ENCODE assay signal across 14 cellular contexts in genomic region chr4:184504385-184504784, GRCh38. TPM values are rescaled to one million over a fixed set of nuclear protein-coding genes. Genes with fewer than 3 reads are reported as not detected.
A peak's percentile ranks its signal among the peaks of the same experiment; 100 is the strongest.
DNase-seq lines count a peak whose midpoint lies in the region; ATAC-seq, FAIRE-seq and TF ChIP-seq lines count a peak whose summit lies in the region.
"Had no signal": no experiment of that assay in that cellular context is flagged by ENCODE, and none has a peak within 500 bp of the region (broad histone marks: within the 10 kb centered on the region; RNA-seq: fewer than 3 reads in every experiment).

No MANE protein-coding gene starts in this region.

- no peak overlapping the region for H3K4me3 ChIP-seq in GM23248
- no peak overlapping the region for H3K4me3 ChIP-seq in naive thymus-derived CD4-positive, alpha-beta T cell (ENCODE audit: low read length)
- H3K4me3 ChIP-seq: body of pancreas, hepatocyte, mucosa of descending colon, smooth muscle cell had no signal

- H4K20me1 ChIP-seq in GM23248 (ENCODE audit: insufficient read depth) = no peaks in the 10 kb centered on the region

- 91 to 96% methylated on average over 11 of the region's 11 CpGs for WGBS in GM23248 (ENCODE audit: low coverage in 1 of 2, low lambda C conversion rate in 2 of 2, missing lambda C conversion rate in 2 of 2), 2 experiments

- no peak for DNase-seq in CD4-positive, alpha-beta T cell
- DNase-seq in GM23248 (no peak), D721Med (ENCODE audit: insufficient read length, low spot score) (no peak)
- no peak for DNase-seq in activated T-helper 2 cell treated with anti-CD3 and anti-CD28 coated beads, Interferon-gamma antibody, Interleukin-2, Interleukin-4, amounts not matched to agents 10 μg/mL and 5 μg/mL and 100 μg/mL, durations not matched to agents 14 hours and 24 hours and 36 hours (ENCODE audit: low spot score)
- DNase-seq in naive thymus-derived CD4-positive, alpha-beta T cell = no peak
- DNase-seq: left cardiac atrium, mucosa of descending colon, NCI-H146, NCI-H446 treated with DMSO at 0.1 percent for 48 hours had no signal

- no peak for FAIRE-seq in D721Med (lab: Jason Lieb, UNC)

- no peak overlapping the region for H3K9ac ChIP-seq in GM23248

- no peaks in the 10 kb centered on the region for H3K36me3 Mint-ChIP-seq in CD4-positive, alpha-beta T cell (ENCODE audit: low read depth)
- H3K36me3 Mint-ChIP-seq in activated T-helper 2 cell treated with anti-CD3 and anti-CD28 coated beads, Interferon-gamma antibody, Interleukin-2, Interleukin-4, amounts not matched to agents 10 μg/mL and 5 μg/mL and 100 μg/mL, durations not matched to agents 14 hours and 24 hours and 36 hours (ENCODE audit: low read depth) = peaks cover 5% of the 10 kb centered on the region
- peaks cover 0 to 3% (median 0%) of the 10 kb centered on the region in 5 donors for H3K36me3 Mint-ChIP-seq in naive thymus-derived CD4-positive, alpha-beta T cell

- TF ChIP-seq CTCF in CD4-positive, alpha-beta T cell (IDR thresholded peaks at IDR 0.05) = no peak
- no peak for TF ChIP-seq CTCF in D721Med (IDR thresholded peaks at IDR 0.05; ENCODE audit: insufficient read depth, missing control alignments)

- ATAC-seq in CD4-positive, alpha-beta T cell (ENCODE audit: poor library complexity) = no peak
- ATAC-seq in naive thymus-derived CD4-positive, alpha-beta T cell = no peak
- no peak for ATAC-seq in HG03469 (IDR thresholded peaks at IDR 0.05; ENCODE audit: unreplicated experiment)
- ATAC-seq in GM18520 (IDR thresholded peaks at IDR 0.05; ENCODE audit: unreplicated experiment) = no peak
- ATAC-seq: body of pancreas had no signal

- no peaks in the 10 kb centered on the region for H3K36me3 ChIP-seq in GM23248 (ENCODE audit: low read depth)
- H3K36me3 ChIP-seq in naive thymus-derived CD4-positive, alpha-beta T cell (ENCODE audit: control insufficient read depth in 2 of 3, insufficient read depth in 3 of 3, low read length in 3 of 3) = no peaks in the 10 kb centered on the region

- no peaks in the 10 kb centered on the region for H3K9me3 ChIP-seq in CD4-positive, alpha-beta T cell (ENCODE audit: control insufficient read depth, low read length)
- H3K9me3 ChIP-seq in GM23248 (ENCODE audit: low read depth) = no peaks in the 10 kb centered on the region
- H3K9me3 ChIP-seq in naive thymus-derived CD4-positive, alpha-beta T cell (ENCODE audit: control insufficient read depth in 2 of 3, low read length in 3 of 3) = no peaks in the 10 kb centered on the region
- H3K9me3 ChIP-seq: body of pancreas, mucosa of descending colon had no signal

- H3K4me1 ChIP-seq in GM23248 (ENCODE audit: insufficient read depth) = peaks cover 9% of the 10 kb centered on the region
- peaks cover 13 to 20% of the 10 kb centered on the region in 2 donors for H3K4me1 ChIP-seq in naive thymus-derived CD4-positive, alpha-beta T cell (ENCODE audit: control insufficient read depth in 2 of 2, insufficient read depth in 2 of 2, low read length in 2 of 2)
- H3K4me1 ChIP-seq: body of pancreas had no signal

- in situ Hi-C loops in GM23248 (cut with MboI) = no loop called here

- no peaks in the 10 kb centered on the region for H3K27me3 Mint-ChIP-seq in CD4-positive, alpha-beta T cell
- no peaks in the 10 kb centered on the region for H3K27me3 Mint-ChIP-seq in activated T-helper 2 cell treated with anti-CD3 and anti-CD28 coated beads, Interferon-gamma antibody, Interleukin-2, Interleukin-4, amounts not matched to agents 10 μg/mL and 5 μg/mL and 100 μg/mL, durations not matched to agents 14 hours and 24 hours and 36 hours (ENCODE audit: low read depth)
- no peaks in the 10 kb centered on the region for H3K27me3 Mint-ChIP-seq in naive thymus-derived CD4-positive, alpha-beta T cell

- POLR2A ChIA-PET in CD4-positive, alpha-beta T cell (lab: Charles Lee) = interaction anchor here (1.1 to 3.7 kb wide), 3 partner anchors 10 to 33 kb away, joined by 3 to 16 read pairs (median 4); partner anchors contain the start of gene IRF2
- POLR2A ChIA-PET in naive thymus-derived CD4-positive, alpha-beta T cell (lab: Charles Lee) = interaction anchor here (0.6 to 3.0 kb wide), 10 partner anchors 8 to 239 kb away, joined by 3 to 16 read pairs (median 4); partner anchors contain the start of gene IRF2

- no peaks in the 10 kb centered on the region for H3K9me3 Mint-ChIP-seq in CD4-positive, alpha-beta T cell
- H3K9me3 Mint-ChIP-seq in activated T-helper 2 cell treated with anti-CD3 and anti-CD28 coated beads, Interferon-gamma antibody, Interleukin-2, Interleukin-4, amounts not matched to agents 10 μg/mL and 5 μg/mL and 100 μg/mL, durations not matched to agents 14 hours and 24 hours and 36 hours = peaks cover under 1% of the 10 kb centered on the region
- peaks cover 0 to 2% (median 0%) of the 10 kb centered on the region in 11 donors for H3K9me3 Mint-ChIP-seq in naive thymus-derived CD4-positive, alpha-beta T cell

- CTCF ChIA-PET in CD4-positive, alpha-beta T cell (lab: Charles Lee) = no interaction called here
- CTCF ChIA-PET in naive thymus-derived CD4-positive, alpha-beta T cell (lab: Charles Lee) = interaction anchor here (1.0 to 1.6 kb wide), 2 partner anchors 17 to 31 kb away, joined by 3 to 6 read pairs; no protein-coding TSS in a partner anchor

- H3K4me1 Mint-ChIP-seq in CD4-positive, alpha-beta T cell (ENCODE audit: low read depth) = peaks cover 32% of the 10 kb centered on the region
- peaks cover 29% of the 10 kb centered on the region for H3K4me1 Mint-ChIP-seq in activated T-helper 2 cell treated with anti-CD3 and anti-CD28 coated beads, Interferon-gamma antibody, Interleukin-2, Interleukin-4, amounts not matched to agents 10 μg/mL and 5 μg/mL and 100 μg/mL, durations not matched to agents 14 hours and 24 hours and 36 hours (ENCODE audit: low read depth)
- peaks cover 14 to 40% (median 31%) of the 10 kb centered on the region in 7 donors for H3K4me1 Mint-ChIP-seq in naive thymus-derived CD4-positive, alpha-beta T cell

- no peaks in the 10 kb centered on the region for H3F3A ChIP-seq in GM23248 (ENCODE audit: insufficient read depth)

- no peaks in the 10 kb centered on the region for H3K27me3 ChIP-seq in CD4-positive, alpha-beta T cell (ENCODE audit: control insufficient read depth, insufficient read depth, low read length)
- no peaks in the 10 kb centered on the region for H3K27me3 ChIP-seq in GM23248 (replicated peaks; ENCODE audit: insufficient read depth)
- H3K27me3 ChIP-seq in naive thymus-derived CD4-positive, alpha-beta T cell (ENCODE audit: control insufficient read depth in 2 of 2, insufficient read depth in 2 of 2, low read length in 2 of 2) = no peaks in the 10 kb centered on the region
- H3K27me3 ChIP-seq: body of pancreas, hepatocyte had no signal

- H3K4me2 ChIP-seq in GM23248 (ENCODE audit: unreplicated experiment) = no peak overlapping the region
- H3K4me2 ChIP-seq: hepatocyte, smooth muscle cell had no signal

- peak overlapping the region; percentile 76 for H2AFZ ChIP-seq in GM23248
- H2AFZ ChIP-seq: hepatocyte had no signal

- H3K27ac Mint-ChIP-seq in CD4-positive, alpha-beta T cell = peak overlapping the region; percentile 78
- H3K27ac Mint-ChIP-seq in activated T-helper 2 cell treated with anti-CD3 and anti-CD28 coated beads, Interferon-gamma antibody, Interleukin-2, Interleukin-4, amounts not matched to agents 10 μg/mL and 5 μg/mL and 100 μg/mL, durations not matched to agents 14 hours and 24 hours and 36 hours = peak overlapping the region; percentile 83
- H3K27ac Mint-ChIP-seq in naive thymus-derived CD4-positive, alpha-beta T cell = peak overlapping the region in 6 of 9 donors; percentile 56 to 78 (median 72)

- intact Hi-C loops in CD4-positive, alpha-beta T cell (cut with DNase I, micrococcal nuclease) = no loop called here
- intact Hi-C loops in activated T-helper 2 cell treated with anti-CD3 and anti-CD28 coated beads, Interferon-gamma antibody, Interleukin-2, Interleukin-4, amounts not matched to agents 10 μg/mL and 5 μg/mL and 100 μg/mL, durations not matched to agents 14 hours and 24 hours and 36 hours (cut with micrococcal nuclease) = no loop called here
- intact Hi-C loops in naive thymus-derived CD4-positive, alpha-beta T cell (cut with micrococcal nuclease) = loop anchor here (1.0 to 2.0 kb wide), 4 partner anchors 9 to 30 kb away; partner anchors contain the start of gene IRF2 (in 1 of the 2)

- H3K9me2 ChIP-seq in GM23248 (ENCODE audit: insufficient read depth) = no peaks in the 10 kb centered on the region

- H3K4me3 Mint-ChIP-seq in CD4-positive, alpha-beta T cell = peak overlapping the region; percentile 68
- H3K4me3 Mint-ChIP-seq in activated T-helper 2 cell treated with anti-CD3 and anti-CD28 coated beads, Interferon-gamma antibody, Interleukin-2, Interleukin-4, amounts not matched to agents 10 μg/mL and 5 μg/mL and 100 μg/mL, durations not matched to agents 14 hours and 24 hours and 36 hours (ENCODE audit: low read depth) = no peak overlapping the region
- peak overlapping the region in 8 of 10 donors; percentile 72 to 84 (median 76) for H3K4me3 Mint-ChIP-seq in naive thymus-derived CD4-positive, alpha-beta T cell

- H3K79me2 ChIP-seq in GM23248 (ENCODE audit: insufficient read depth) = no peaks in the 10 kb centered on the region
- H3K79me2 ChIP-seq: hepatocyte had no signal

- H3K27ac ChIP-seq in CD4-positive, alpha-beta T cell (ENCODE audit: low read depth, low read length) = no peak overlapping the region
- H3K27ac ChIP-seq in GM23248 = no peak overlapping the region
- H3K27ac ChIP-seq in naive thymus-derived CD4-positive, alpha-beta T cell (ENCODE audit: low read depth, low read length) = no peak overlapping the region
- H3K27ac ChIP-seq: body of pancreas, hepatocyte had no signal

RNA-seq across cellular contexts. Expression of gene IRF2, which starts 30.0 kb away (rescaled TPM):
- total RNA-seq in CD4-positive, alpha-beta T cell = 10 to 100 TPM; 11.4 to 14.9 TPM
- total RNA-seq in GM23248 (2014; rRNA removed; shearing (Covaris generic)) = 14.2 and 15.4 TPM in 2 replicates
- 12.7 and 12.8 TPM in 2 replicates for polyA plus RNA-seq in GM23248 (2016; fragmentation: Nextera tagmentation; extraction: Ambion mirVana)
- total RNA-seq in activated T-helper 2 cell treated with anti-CD3 and anti-CD28 coated beads, Interferon-gamma antibody, Interleukin-2, Interleukin-4, amounts not matched to agents 10 μg/mL and 5 μg/mL and 100 μg/mL, durations not matched to agents 14 hours and 24 hours and 36 hours = 47.6 and 53.2 TPM in 2 replicates
- 10 to 100 TPM; 31.2 to 86.3 (median 75.0) TPM for total RNA-seq in naive thymus-derived CD4-positive, alpha-beta T cell
- polyA plus RNA-seq in naive thymus-derived CD4-positive, alpha-beta T cell = 10 to 100 TPM; 83.5 to 87.0 TPM

Comparison
In these comparisons a context has a peak if more than half of its experiments do, and no peak if none do; other contexts are left out.
1. intact Hi-C loops: an anchor here in naive thymus-derived CD4-positive, alpha-beta T cell (1.0 to 2.0 kb wide); none called in CD4-positive, alpha-beta T cell and activated T-helper 2 cell treated with anti-CD3 and anti-CD28 coated beads, Interferon-gamma antibody, Interleukin-2, Interleukin-4, amounts not matched to agents 10 μg/mL and 5 μg/mL and 100 μg/mL, durations not matched to agents 14 hours and 24 hours and 36 hours.